ENCODE assay signal across 1 cellular context in the genomic region with DNA sequence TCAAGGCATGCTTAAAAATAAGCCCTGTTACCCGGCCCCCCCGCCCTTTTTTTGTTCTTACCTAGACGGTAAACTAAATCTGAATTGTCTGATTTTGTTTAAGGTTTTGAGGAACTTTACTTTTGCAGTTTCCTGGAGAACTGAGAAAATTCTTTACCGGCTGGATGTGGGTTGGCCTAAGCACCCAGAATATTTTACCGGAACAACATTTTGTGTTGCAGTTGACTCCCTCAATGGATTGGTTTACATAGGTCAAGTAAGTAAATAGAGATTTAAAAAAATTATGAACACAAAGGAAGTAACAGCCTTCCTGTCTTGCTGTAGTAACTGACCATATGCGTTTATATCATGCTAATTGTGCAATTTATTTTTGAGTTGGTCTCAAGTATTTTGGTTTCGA.
TF ChIP-seq lines count a peak whose summit lies in the region.

No MANE protein-coding gene starts in this region.

TF ChIP-seq in H1, 55 proteins besides CTCF, POLR2A, EP300 and RAD21:
- TF ChIP-seq CTBP2 (IDR thresholded peaks at IDR 0.05; ENCODE audit: borderline replicate concordance, insufficient read depth, insufficient read length, low read length) (no peak), KDM1A (IDR thresholded peaks at IDR 0.05; ENCODE audit: borderline replicate concordance, low read length) (no peak), RXRA (IDR thresholded peaks at IDR 0.05; ENCODE audit: insufficient read depth, low read depth, low read length) (no peak), TAF7 (optimal IDR thresholded peaks at IDR 0.05; ENCODE audit: borderline replicate concordance, low read depth, low read length) (no peak), USF2 (IDR thresholded peaks at IDR 0.05; ENCODE audit: low read length) (no peak), FOSL1 (IDR thresholded peaks at IDR 0.05; ENCODE audit: insufficient read depth, low read depth, low read length) (no peak), CBX8 (IDR thresholded peaks at IDR 0.05; ENCODE audit: borderline replicate concordance, low read depth, low read length) (no peak), HDAC2 (IDR thresholded peaks at IDR 0.05; ENCODE audit: borderline replicate concordance in 1 of 2, low read depth in 2 of 2, low read length in 2 of 2) (no peak), TEAD4 (IDR thresholded peaks at IDR 0.05; ENCODE audit: low read depth, low read length) (no peak), SUZ12 (IDR thresholded peaks at IDR 0.05; ENCODE audit: low read length) (no peak), BCL11A (IDR thresholded peaks at IDR 0.05; ENCODE audit: low read depth in 2 of 2, low read length in 2 of 2) (no peak), JUN (IDR thresholded peaks at IDR 0.05; ENCODE audit: low read depth, low read length) (no peak), GABPA (IDR thresholded peaks at IDR 0.05; ENCODE audit: borderline replicate concordance, insufficient read depth, low read length) (no peak), KDM5A (IDR thresholded peaks at IDR 0.05; ENCODE audit: low read length) (no peak), E2F6 (IDR thresholded peaks at IDR 0.05) (no peak)
- TF ChIP-seq, protein P1, sequence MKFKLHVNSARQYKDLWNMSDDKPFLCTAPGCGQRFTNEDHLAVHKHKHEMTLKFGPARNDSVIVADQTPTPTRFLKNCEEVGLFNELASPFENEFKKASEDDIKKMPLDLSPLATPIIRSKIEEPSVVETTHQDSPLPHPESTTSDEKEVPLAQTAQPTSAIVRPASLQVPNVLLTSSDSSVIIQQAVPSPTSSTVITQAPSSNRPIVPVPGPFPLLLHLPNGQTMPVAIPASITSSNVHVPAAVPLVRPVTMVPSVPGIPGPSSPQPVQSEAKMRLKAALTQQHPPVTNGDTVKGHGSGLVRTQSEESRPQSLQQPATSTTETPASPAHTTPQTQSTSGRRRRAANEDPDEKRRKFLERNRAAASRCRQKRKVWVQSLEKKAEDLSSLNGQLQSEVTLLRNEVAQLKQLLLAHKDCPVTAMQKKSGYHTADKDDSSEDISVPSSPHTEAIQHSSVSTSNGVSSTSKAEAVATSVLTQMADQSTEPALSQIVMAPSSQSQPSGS (IDR thresholded peaks at IDR 0.05; ENCODE audit: low read length) = no peak
